21 cellular contexts compared by ENCODE assay signal in the genomic region with DNA sequence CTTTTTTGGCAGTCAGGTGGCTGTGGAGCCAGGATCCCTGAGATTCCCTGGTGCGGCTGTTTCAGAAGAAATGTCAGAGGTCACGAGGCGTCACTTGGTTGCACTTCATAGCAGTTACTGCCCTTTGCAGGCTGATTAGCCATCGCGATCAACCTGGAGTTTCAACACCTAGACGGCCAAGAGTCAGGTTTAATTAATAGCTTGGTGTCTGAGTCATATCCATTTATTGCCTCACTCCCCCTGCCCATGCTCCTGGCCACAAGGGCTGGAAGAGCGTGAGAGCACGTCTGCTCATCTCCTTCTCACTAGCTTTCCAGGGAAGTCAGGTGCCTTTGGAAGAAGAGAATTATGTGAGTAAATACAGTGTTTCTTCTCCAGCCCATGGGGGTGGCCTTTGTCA.
DNase-seq lines count a peak whose midpoint lies in the region; ATAC-seq, FAIRE-seq and TF ChIP-seq lines count a peak whose summit lies in the region.
"Had no signal": no experiment of that assay in that cellular context is flagged by ENCODE, and none has a peak within 500 bp of the region (broad histone marks: within the 10 kb centered on the region; RNA-seq: fewer than 3 reads in every experiment).

No MANE protein-coding gene starts in this region.

- H3K9me3 ChIP-seq in BE2C, result no peaks in the 10 kb centered on the region
- H3K9me3 ChIP-seq: SJSA1 had no signal

- no peaks in the 10 kb centered on the region for H3K27me3 ChIP-seq in bronchial epithelial cell (ENCODE audit: control insufficient read depth, insufficient read depth, low read length)
- no peaks in the 10 kb centered on the region for H3K27me3 ChIP-seq in BE2C
- H3K27me3 ChIP-seq: SJSA1 had no signal

- DNase-seq in HuH-7 (ENCODE audit: low spot score) (peak; percentile 6), bronchial epithelial cell (ENCODE audit: low read depth) (peak; percentile 9), kidney tubule cell (ENCODE audit: low spot score) (peak; percentile 95), BE2C (no peak), Kasumi-1 (lab: John Stamatoyannopoulos, UW) (no peak)
- no peak for DNase-seq in stimulated activated naive CD4-positive, alpha-beta T cell (lab: John Stamatoyannopoulos, UW)
- DNase-seq: C1 segment of cervical spinal cord; CD8-positive, alpha-beta T cell; GDM1; KBM-7; NCI-H1105; NCI-H146; NCI-H2029; NCI-H2227 treated with DMSO at 0.1 percent for 48 hours; NCI-H510A treated with DMSO at 0.1 percent for 48 hours; NCI-H748 treated with DMSO at 0.1 percent for 48 hours; NK-92 treated with Interleukin-12 subunit alpha and Interleukin-12 subunit beta, amount 100 ng/mL, for 24 hours had no signal

- TF ChIP-seq CTCF in bronchial epithelial cell (IDR thresholded peaks at IDR 0.05; ENCODE audit: insufficient read depth, low read length, severe bottlenecking) (no peak), BE2C (IDR thresholded peaks at IDR 0.05; ENCODE audit: low read depth, low read length) (no peak)

- H3K36me3 ChIP-seq in bronchial epithelial cell (ENCODE audit: control insufficient read depth, insufficient read depth, low read length) (no peaks in the 10 kb centered on the region), BE2C (no peaks in the 10 kb centered on the region)
- H3K36me3 ChIP-seq: SJSA1 had no signal

- H3K4me1 ChIP-seq in BE2C, result no peaks in the 10 kb centered on the region
- H3K4me1 ChIP-seq: SJSA1 had no signal

- no peak for ATAC-seq in HG02840 (IDR thresholded peaks at IDR 0.05; ENCODE audit: low FRiP score, unreplicated experiment)
- ATAC-seq: CD8-positive, alpha-beta T cell; HepG2 had no signal

- FAIRE-seq in bronchial epithelial cell (lab: Jason Lieb, UNC), result no peak
- FAIRE-seq: GM18507, HepG2 had no signal

- H3K4me3 ChIP-seq in bronchial epithelial cell (ENCODE audit: low read depth, low read length), result no peak overlapping the region
- H3K4me3 ChIP-seq in BE2C (ENCODE audit: low read depth, low read length), result no peak overlapping the region
- H3K4me3 ChIP-seq: SJSA1 had no signal

Comparison
In these comparisons a context has a peak if more than half of its experiments do, and no peak if none do; other contexts are left out.
1. DNase-seq: peak in HuH-7 (single experiment), bronchial epithelial cell (single experiment) and kidney tubule cell (single experiment); none in stimulated activated naive CD4-positive, alpha-beta T cell (0 of 6), BE2C (single experiment) and Kasumi-1 (0 of 2).